Comparison of ENCODE assay signal across 20 cellular contexts in genomic region chr12:94674835-94675234, GRCh38. TPM values are rescaled to one million over a fixed set of nuclear protein-coding genes. Genes with fewer than 3 reads are reported as not detected.
DNase-seq lines count a peak whose midpoint lies in the region; ATAC-seq, FAIRE-seq and TF ChIP-seq lines count a peak whose summit lies in the region.
"Had no signal": no experiment of that assay in that cellular context is flagged by ENCODE, and none has a peak within 500 bp of the region (broad histone marks: within the 10 kb centered on the region; RNA-seq: fewer than 3 reads in every experiment).

No MANE protein-coding gene starts in this region.

- FAIRE-seq in RCC 7860 (lab: Jason Lieb, UNC): no peak

- H3K4me3 Mint-ChIP-seq in CD14-positive monocyte (peak overlapping the region; percentile 22 to 63), T-cell (no peak overlapping the region), nephron (peak overlapping the region in 1 of 3 experiments; percentile 21)
- H3K4me3 Mint-ChIP-seq: activated CD4-positive, alpha-beta memory T cell treated with anti-CD3 and anti-CD28 coated beads, Interleukin-2, amount 10 ng/mL, durations not matched to agents 7 days and 5 days; HFFc6; type B pancreatic cell had no signal

- in situ Hi-C loops in ACHN (cut with HindIII; ENCODE audit: low pct_ligation_motif_present, low pct_unique_long_range_greater_than_20kb, low sequenced_read_pairs) (no loop called here), HAP-1 (cut with MboI; ENCODE audit: low sequenced_read_pairs) (no loop called here)

- POLR2A ChIA-PET in T-cell (lab: Charles Lee): no interaction called here

- H3K27me3 Mint-ChIP-seq in CD14-positive monocyte (ENCODE audit: low read depth in 3 of 3): peaks cover 0 to 6% (median 3%) of the 10 kb centered on the region in 3 donors
- peaks cover 7 to 10% of the 10 kb centered on the region in 2 donors for H3K27me3 Mint-ChIP-seq in T-cell
- peaks cover 2% of the 10 kb centered on the region for H3K27me3 Mint-ChIP-seq in nephron (ENCODE audit: low read depth)
- H3K27me3 Mint-ChIP-seq: type B pancreatic cell had no signal

- H3K27me3 ChIP-seq in HAP-1 (ENCODE audit: low read depth): no peaks in the 10 kb centered on the region
- H3K27me3 ChIP-seq: body of pancreas, foreskin keratinocyte had no signal

- H3K36me3 Mint-ChIP-seq in CD14-positive monocyte (peaks cover 0 to 5% of the 10 kb centered on the region in 2 donors), T-cell (no peaks in the 10 kb centered on the region), nephron (ENCODE audit: low read depth) (no peaks in the 10 kb centered on the region)
- H3K36me3 Mint-ChIP-seq: type B pancreatic cell had no signal

- peaks cover 55% of the 10 kb centered on the region for H3K4me1 Mint-ChIP-seq in CD14-positive monocyte
- peaks cover 22 to 29% (median 26%) of the 10 kb centered on the region in 3 donors for H3K4me1 Mint-ChIP-seq in T-cell
- peaks cover 49% of the 10 kb centered on the region for H3K4me1 Mint-ChIP-seq in nephron

- CTCF ChIA-PET in T-cell (lab: Charles Lee): interaction anchor here in 1 of 2 donors (0.7 kb wide), 1 partner anchor 19 kb away, joined by 5 read pairs; no protein-coding TSS in a partner anchor

- ATAC-seq in T-cell (replicated peaks in 1 of 4) (no peak), left cardiac atrium (peak; percentile 24 to 82), GM19324 (IDR thresholded peaks at IDR 0.05; ENCODE audit: low FRiP score, unreplicated experiment) (no peak)
- ATAC-seq: body of pancreas, foreskin keratinocyte, PC-3 had no signal

- H3K9me3 ChIP-seq in HAP-1: no peaks in the 10 kb centered on the region
- H3K9me3 ChIP-seq: body of pancreas had no signal

- peaks cover 0 to 1% (median 0%) of the 10 kb centered on the region in 7 donors for H3K9me3 Mint-ChIP-seq in CD14-positive monocyte
- no peaks in the 10 kb centered on the region for H3K9me3 Mint-ChIP-seq in T-cell
- H3K9me3 Mint-ChIP-seq in nephron: no peaks in the 10 kb centered on the region
- H3K9me3 Mint-ChIP-seq: activated CD4-positive, alpha-beta memory T cell treated with anti-CD3 and anti-CD28 coated beads, Interleukin-2, amount 10 ng/mL, durations not matched to agents 7 days and 5 days; HFFc6 had no signal

- H3K27ac Mint-ChIP-seq in CD14-positive monocyte (peak overlapping the region; percentile 98 to 100 (median 99)), T-cell (peak overlapping the region; percentile 1 to 2), nephron (peak overlapping the region; percentile 11 to 74 (median 52))
- H3K27ac Mint-ChIP-seq: activated CD4-positive, alpha-beta memory T cell treated with anti-CD3 and anti-CD28 coated beads, Interleukin-2, amount 10 ng/mL, durations not matched to agents 7 days and 5 days; HFFc6; type B pancreatic cell had no signal

- peak; percentile 74 for DNase-seq in CD14-positive monocyte (ENCODE audit: low spot score)
- peak in 1 of 34 experiments; percentile 24 for DNase-seq in T-cell
- DNase-seq in left cardiac atrium: peak; percentile 51
- DNase-seq in RCC 7860 (ENCODE audit: low spot score): no peak
- no peak for DNase-seq in ACHN
- DNase-seq in HAP-1 (ENCODE audit: low spot score in 2 of 2): no peak
- DNase-seq: activated CD4-positive, alpha-beta memory T cell treated with anti-CD3 and anti-CD28 coated beads, Interleukin-2, amount 10 ng/mL, durations not matched to agents 7 days and 5 days; activated effector memory CD4-positive, alpha-beta T cell treated with Interleukin-2 at 50 U/mL for 16 hours; DMS 273 treated with DMSO at 0.1 percent for 48 hours; effector CD8-positive, alpha-beta T cell; foreskin keratinocyte; HFFc6; NCI-H226; PC-3; stimulated activated CD4-positive, alpha-beta T cell treated with anti-CD3 and anti-CD28 coated beads, Interleukin-15, amount 100 ng/mL, for 24 hours; T-helper 1 cell had no signal

- intact Hi-C loops in CD14-positive monocyte (cut with micrococcal nuclease): loop anchor here in 1 of 2 donors (5.0 kb wide), 1 partner anchor 33 kb away; no protein-coding TSS in a partner anchor
- intact Hi-C loops in left cardiac atrium (cut with DNase I): no loop called here

- TF ChIP-seq CTCF in CD14-positive monocyte (IDR thresholded peaks at IDR 0.05) (no peak), nephron (IDR thresholded peaks at IDR 0.05; ENCODE audit: unreplicated experiment in 3 of 3) (no peak)

- H3K36me3 ChIP-seq in HAP-1 (replicated peaks): no peaks in the 10 kb centered on the region

- no peak overlapping the region for H3K4me3 ChIP-seq in HAP-1
- H3K4me3 ChIP-seq: body of pancreas had no signal

- peaks cover 2% of the 10 kb centered on the region; the same call in 1 of the 2 replicates for H3K4me1 ChIP-seq in HAP-1
- H3K4me1 ChIP-seq: body of pancreas had no signal

RNA-seq across cellular contexts. Expression of gene TMCC3, which starts 24.5 kb away (rescaled TPM):
- 10 to 100 TPM in 1 of 2 donors, 1 to 10 TPM in 1; 7.1 to 14.7 TPM for polyA plus RNA-seq in CD14-positive monocyte
- total RNA-seq in T-cell: 1 to 10 TPM in 2 of 5 donors, under 1 TPM in 3; 0.30 to 2.8 (median 0.95) TPM
- 1 to 10 TPM; 4.9 to 5.7 TPM for total RNA-seq in left cardiac atrium
- total RNA-seq: HFFc6 had no signal

Comparison
In these comparisons a context has a peak if more than half of its experiments do, and no peak if none do; other contexts are left out.
1. DNase-seq: peak in CD14-positive monocyte (single experiment) and left cardiac atrium (single experiment); none in RCC 7860 (single experiment), ACHN (single experiment) and HAP-1 (0 of 2).
2. H3K27ac Mint-ChIP-seq: peak in every context shown above with its lines; median percentile 99 in CD14-positive monocyte; 52 in nephron; 2 in T-cell.
3. H3K4me3 Mint-ChIP-seq: peak in CD14-positive monocyte (2 of 2); none in T-cell (0 of 3).
4. ATAC-seq: peak in left cardiac atrium (2 of 2); none in T-cell (0 of 4) and GM19324 (single experiment).